Comparison of ENCODE assay signal across 6 cellular contexts in genomic region chr16:30064746-30065111, GRCh38. TPM values are rescaled to one million over a fixed set of nuclear protein-coding genes. Genes with fewer than 3 reads are reported as not detected.
DNase-seq lines count a peak whose midpoint lies in the region; FAIRE-seq and TF ChIP-seq lines count a peak whose summit lies in the region.

No MANE protein-coding gene starts in this region.

- H3K9me3 Mint-ChIP-seq in Caco-2 (ENCODE audit: unreplicated experiment): no peaks in the 10 kb centered on the region

- peak overlapping the region; percentile 87 for H3K4me2 ChIP-seq in SU-DHL-6 (ENCODE audit: low read depth, low read length, poor library complexity, severe bottlenecking)

- H3K9me3 ChIP-seq in Caco-2 (no peaks in the 10 kb centered on the region), SU-DHL-6 (ENCODE audit: insufficient read depth, low read length) (no peaks in the 10 kb centered on the region), kidney (ENCODE audit: control insufficient read depth in 1 of 2, low read length in 2 of 2) (no peaks in the 10 kb centered on the region)

- H3K4me3 ChIP-seq in Caco-2 (ENCODE audit: low read depth, low read length): peak overlapping the region; percentile 87
- H3K4me3 ChIP-seq in SU-DHL-6 (ENCODE audit: insufficient read depth, low read length, poor library complexity, severe bottlenecking): peak overlapping the region; percentile 84
- peak overlapping the region; percentile 56 to 91 for H3K4me3 ChIP-seq in kidney (ENCODE audit: low read length in 2 of 2)

- TF ChIP-seq CTCF in Caco-2 (IDR thresholded peaks at IDR 0.05; ENCODE audit: insufficient read depth in 1 of 2, low read depth in 1 of 2, low read length in 1 of 2, severe bottlenecking in 1 of 2, unreplicated experiment in 1 of 2) (no peak), SU-DHL-6 (IDR thresholded peaks at IDR 0.05; ENCODE audit: insufficient read depth, low read length, poor library complexity, severe bottlenecking) (no peak), kidney (IDR thresholded peaks at IDR 0.05; ENCODE audit: borderline replicate concordance, extremely low read depth, insufficient read depth) (no peak)

- H2AFZ ChIP-seq in SU-DHL-6 (ENCODE audit: low read depth, low read length, severe bottlenecking): no peak overlapping the region

- peaks cover 34% of the 10 kb centered on the region for H3K79me2 ChIP-seq in SU-DHL-6 (ENCODE audit: insufficient read depth, low read length)

- no peak for FAIRE-seq in kidney (lab: Jason Lieb, UNC)

- H3K4me1 ChIP-seq in Caco-2 (peaks cover 8% of the 10 kb centered on the region; the same call in 1 of the 2 replicates), kidney (ENCODE audit: control insufficient read depth in 1 of 2, insufficient read depth in 1 of 2, low read depth in 1 of 2, low read length in 2 of 2) (peaks cover 18 to 40% of the 10 kb centered on the region in 2 donors)

- no peaks in the 10 kb centered on the region; the same call in 1 of the 2 replicates for H4K20me1 ChIP-seq in SU-DHL-6 (ENCODE audit: low read depth, low read length)

- no peaks in the 10 kb centered on the region for H3K27me3 Mint-ChIP-seq in Caco-2 (ENCODE audit: insufficient read depth, unreplicated experiment)

- intact Hi-C loops in Caco-2 (cut with micrococcal nuclease; ENCODE audit: unreplicated experiment): loop anchor here (2.0 to 10.0 kb wide), 4 partner anchors 26 to 1092 kb away; partner anchors contain the start of genes SPNS1, TBX6 and ZNF771
- intact Hi-C loops in kidney (cut with DNase I): no loop called here

- H3K9ac ChIP-seq in SU-DHL-6 (ENCODE audit: low read length) (peak overlapping the region; percentile 98), kidney (ENCODE audit: low read length in 2 of 2) (peak overlapping the region; percentile 52 to 97)

- H3K36me3 Mint-ChIP-seq in Caco-2 (ENCODE audit: insufficient read depth, unreplicated experiment): peaks cover 57% of the 10 kb centered on the region

- H3K9me2 ChIP-seq in SU-DHL-6 (replicated peaks; ENCODE audit: insufficient read depth, low read length): no peaks in the 10 kb centered on the region

- BruUV-seq in Caco-2 (replicated peaks; lab: Mats Ljungman, UMichigan): no TSS peak

- POLR2A ChIA-PET in Caco-2 (lab: Charles Lee): interaction anchor here (0.6 to 1.9 kb wide), 5 partner anchors 9 to 508 kb away, joined by 4 to 7 read pairs (median 5); partner anchors contain the start of gene PPP4C

- peak overlapping the region; percentile 97 for H3K27ac Mint-ChIP-seq in Caco-2 (ENCODE audit: unreplicated experiment)

- DNase-seq in Caco-2: no peak
- no peak for DNase-seq in kidney
- DNase-seq in putamen (ENCODE audit: low spot score): no peak
- no peak for DNase-seq in retina
- no peak for DNase-seq in activated CD4-positive, alpha-beta T cell treated with anti-CD3 and anti-CD28 coated beads for 4 hours

- H3F3A ChIP-seq in SU-DHL-6 (ENCODE audit: insufficient read depth): no peaks in the 10 kb centered on the region; the same call in 1 of the 2 replicates

- CTCF ChIA-PET in Caco-2 (lab: Charles Lee): interaction anchor here (0.8 to 1.3 kb wide), 2 partner anchors 33 to 47 kb away, joined by 3 read pairs; no protein-coding TSS in a partner anchor

- H3K4me1 Mint-ChIP-seq in Caco-2 (ENCODE audit: low read depth, unreplicated experiment): peaks cover 19% of the 10 kb centered on the region

- peak overlapping the region; percentile 95 for H3K4me3 Mint-ChIP-seq in Caco-2 (ENCODE audit: unreplicated experiment)

- H3K36me3 ChIP-seq in Caco-2 (ENCODE audit: control insufficient read depth, insufficient read depth, low read length): peaks cover 12% of the 10 kb centered on the region
- peaks cover 12% of the 10 kb centered on the region for H3K36me3 ChIP-seq in SU-DHL-6 (ENCODE audit: low read length)
- peaks cover 21 to 29% of the 10 kb centered on the region in 2 donors for H3K36me3 ChIP-seq in kidney (ENCODE audit: control insufficient read depth in 1 of 2, insufficient read depth in 2 of 2, low read length in 2 of 2)

- H3K27ac ChIP-seq in SU-DHL-6 (ENCODE audit: low read depth, low read length) (peak overlapping the region; percentile 97), kidney (ENCODE audit: low read depth in 2 of 2, low read length in 2 of 2) (peak overlapping the region; percentile 97 to 99)

- H3K27me3 ChIP-seq in Caco-2 (replicated peaks; ENCODE audit: control insufficient read depth, insufficient read depth, low read length) (no peaks in the 10 kb centered on the region), SU-DHL-6 (ENCODE audit: low read length) (no peaks in the 10 kb centered on the region)

RNA-seq across cellular contexts. Expression of gene ALDOA, which starts 0.8 kb away (rescaled TPM):
- total RNA-seq in Caco-2 (2022) (675 and 802 TPM in 2 replicates), kidney (1,017 TPM)
- polyA plus RNA-seq in kidney (ENCODE audit: insufficient read depth, low read depth, low replicate concordance): 1,506 TPM

RNA-seq across cellular contexts. Expression of gene PPP4C, which starts 11.1 kb away (rescaled TPM):
- total RNA-seq in Caco-2 (2022) (130 and 134 TPM in 2 replicates), kidney (78.8 TPM)
- 107 TPM for polyA plus RNA-seq in kidney (ENCODE audit: insufficient read depth, low read depth, low replicate concordance)

RNA-seq across cellular contexts. Expression of gene TBX6, which starts 27.0 kb away (rescaled TPM):
- total RNA-seq in Caco-2 (2022): 1.1 and 1.6 TPM in 2 replicates
- 1.6 TPM for total RNA-seq in kidney
- polyA plus RNA-seq in kidney (ENCODE audit: insufficient read depth, low read depth, low replicate concordance): 0.62 TPM

RNA-seq across cellular contexts. Expression of gene YPEL3, which starts 31.3 kb away (rescaled TPM):
- 24.4 and 26.3 TPM in 2 replicates for total RNA-seq in Caco-2 (2022)
- total RNA-seq in kidney: 40.0 TPM
- polyA plus RNA-seq in kidney (ENCODE audit: insufficient read depth, low read depth, low replicate concordance): 107 TPM

RNA-seq across cellular contexts. Expression of gene TLCD3B, which starts 33.7 kb away (rescaled TPM):
- total RNA-seq in Caco-2 (2022) (0.48 and 0.60 TPM in 2 replicates), kidney (not detected)
- polyA plus RNA-seq in kidney (ENCODE audit: insufficient read depth, low read depth, low replicate concordance): not detected
